8 cellular contexts compared by ENCODE assay signal in genomic region chr22:21981874-21982273, GRCh38. TPM values are rescaled to one million over a fixed set of nuclear protein-coding genes. Genes with fewer than 3 reads are reported as not detected.
A peak's percentile ranks its signal among the peaks of the same experiment; 100 is the strongest.
DNase-seq lines count a peak whose midpoint lies in the region; ATAC-seq and TF ChIP-seq lines count a peak whose summit lies in the region.

No MANE protein-coding gene starts in this region.

- H3K18ac ChIP-seq in trophoblast cell (ENCODE audit: low read length), result no peak overlapping the region

- peak overlapping the region; percentile 88 for H3K4ac ChIP-seq in trophoblast cell (ENCODE audit: low read depth, low read length)

- H3K9me2 ChIP-seq in DOHH2 (replicated peaks; ENCODE audit: control insufficient read depth, low read length), result no peaks in the 10 kb centered on the region

- no peak overlapping the region for H2AK5ac ChIP-seq in trophoblast cell (ENCODE audit: low read length)

- no CpG with 5 or more reads among the region's 2 CpGs for WGBS in trophoblast cell (ENCODE audit: extremely low coverage, insufficient coverage, insufficient read length)

- H3K4me2 ChIP-seq in DOHH2 (ENCODE audit: low read length), result peak overlapping the region; percentile 76
- peak overlapping the region; percentile 87 for H3K4me2 ChIP-seq in trophoblast cell (ENCODE audit: low read length)

- H3K79me2 ChIP-seq in DOHH2 (ENCODE audit: control insufficient read depth, low read length), result peaks cover 55% of the 10 kb centered on the region
- peaks cover 5% of the 10 kb centered on the region for H3K79me2 ChIP-seq in trophoblast cell (ENCODE audit: control insufficient read depth, insufficient read depth, low read length, poor library complexity)

- no peak overlapping the region for H2BK12ac ChIP-seq in trophoblast cell (ENCODE audit: low read length)

- H3K4me1 ChIP-seq in DOHH2 (ENCODE audit: control insufficient read depth, low read length), result peaks cover 16% of the 10 kb centered on the region
- peaks cover 9% of the 10 kb centered on the region for H3K4me1 ChIP-seq in SJSA1 (replicated peaks)
- peaks cover 0 to 2% of the 10 kb centered on the region in 2 experiments for H3K4me1 ChIP-seq in trophoblast cell (ENCODE audit: control insufficient read depth in 1 of 2, insufficient read depth in 2 of 2, low read length in 2 of 2)

- peaks cover 5% of the 10 kb centered on the region for H3K79me1 ChIP-seq in trophoblast cell (ENCODE audit: low read length)

- no peaks in the 10 kb centered on the region for H4K20me1 ChIP-seq in DOHH2 (ENCODE audit: control insufficient read depth, insufficient read depth, low read depth, low read length)

- H2AFZ ChIP-seq in trophoblast cell (ENCODE audit: insufficient read depth, low read length, poor library complexity), result no peak overlapping the region

- peak overlapping the region; percentile 2 for H2BK5ac ChIP-seq in trophoblast cell (ENCODE audit: low read depth, low read length, poor library complexity)

- peak overlapping the region; percentile 90 for H3K14ac ChIP-seq in trophoblast cell (ENCODE audit: low read length)

- H3K9ac ChIP-seq in trophoblast cell (ENCODE audit: low read length), result peak overlapping the region; percentile 87

- DNase-seq in SJSA1 (ENCODE audit: low read depth in 1 of 2, low spot score in 2 of 2), result no peak
- DNase-seq in fibroblast of pulmonary artery (ENCODE audit: low read depth), result no peak
- DNase-seq in trophoblast cell, result no peak
- no peak for DNase-seq in kidney glomerular epithelial cell (lab: John Stamatoyannopoulos, UW)
- no peak for DNase-seq in activated CD4-positive, alpha-beta T cell treated with anti-CD3 and anti-CD28 coated beads for 4 hours
- DNase-seq in stimulated activated CD4-positive, alpha-beta T cell treated with anti-CD3 and anti-CD28 coated beads, Interleukin-2, amount 100 ng/mL, for 48 hours, result no peak

- peak overlapping the region; percentile 98 for H4K12ac ChIP-seq in trophoblast cell (ENCODE audit: low read depth, low read length)

- peak overlapping the region; percentile 100 for H4K8ac ChIP-seq in trophoblast cell (ENCODE audit: low read depth, low read length)

- H3K23ac ChIP-seq in trophoblast cell (ENCODE audit: low read length), result no peak overlapping the region

- no peak overlapping the region for H2BK120ac ChIP-seq in trophoblast cell (ENCODE audit: insufficient read depth, low read length, poor library complexity)

- peak overlapping the region; percentile 95 for H4K91ac ChIP-seq in trophoblast cell (ENCODE audit: low read depth, low read length)

- H3K9me3 ChIP-seq in DOHH2 (ENCODE audit: control insufficient read depth, insufficient read depth, low read length), result no peaks in the 10 kb centered on the region
- H3K9me3 ChIP-seq in SJSA1 (replicated peaks), result no peaks in the 10 kb centered on the region
- H3K9me3 ChIP-seq in trophoblast cell (ENCODE audit: insufficient read depth, low read depth, low read length), result peaks cover 2% of the 10 kb centered on the region

- H3K36me3 ChIP-seq in DOHH2 (ENCODE audit: control insufficient read depth, low read length) (peaks cover 36% of the 10 kb centered on the region), SJSA1 (peaks cover 9% of the 10 kb centered on the region), trophoblast cell (ENCODE audit: control insufficient read depth in 1 of 2, insufficient read depth in 2 of 2, low read length in 2 of 2) (peaks cover 10 to 11% of the 10 kb centered on the region in 2 experiments)

- peak overlapping the region; percentile 40; the same call in 1 of the 2 replicates for H3K27ac ChIP-seq in DOHH2 (ENCODE audit: low read depth, low read length)
- no peak overlapping the region for H3K27ac ChIP-seq in SJSA1
- H3K27ac ChIP-seq in trophoblast cell (ENCODE audit: low read depth, low read length), result no peak overlapping the region

- TF ChIP-seq CTCF in DOHH2 (IDR thresholded peaks at IDR 0.05; ENCODE audit: low read depth, low read length, poor library complexity, severe bottlenecking) (no peak), fibroblast of pulmonary artery (IDR thresholded peaks at IDR 0.05; ENCODE audit: low read length, missing control alignments) (no peak)

- no peaks in the 10 kb centered on the region for H3K27me3 ChIP-seq in DOHH2 (ENCODE audit: control insufficient read depth, low read length)
- H3K27me3 ChIP-seq in SJSA1 (replicated peaks), result no peaks in the 10 kb centered on the region
- H3K27me3 ChIP-seq in trophoblast cell (ENCODE audit: insufficient read depth, low read length), result no peaks in the 10 kb centered on the region

- H3F3A ChIP-seq in DOHH2 (ENCODE audit: control insufficient read depth, insufficient read depth), result no peaks in the 10 kb centered on the region; the same call in 1 of the 2 replicates

- H3K4me3 ChIP-seq in DOHH2 (ENCODE audit: low read length) (peak overlapping the region; percentile 97), SJSA1 (peak overlapping the region; percentile 77), fibroblast of pulmonary artery (replicated peaks; ENCODE audit: low read depth, low read length) (peak overlapping the region; percentile 99), trophoblast cell (ENCODE audit: low read depth, low read length) (peak overlapping the region; percentile 88)

- ATAC-seq in GM19467 (IDR thresholded peaks at IDR 0.05; ENCODE audit: unreplicated experiment), result no peak

RNA-seq across cellular contexts. Expression of gene TOP3B, which starts 0.7 kb away (rescaled TPM):
- total RNA-seq in SJSA1 (2014; rRNA removed; shearing (Covaris generic)), result 12.9 and 34.3 TPM in 2 replicates
- 21.5 and 22.7 TPM in 2 replicates for polyA plus RNA-seq in trophoblast cell (2013)

RNA-seq across cellular contexts. Expression of gene PPM1F, which starts 29.2 kb away (rescaled TPM):
- total RNA-seq in SJSA1 (2014; rRNA removed; shearing (Covaris generic)), result 41.9 and 54.8 TPM in 2 replicates
- 10.9 TPM in 2 replicates for polyA plus RNA-seq in trophoblast cell (2013)
